Comparison of ENCODE assay signal across 1 cellular context in genomic region chr19:13835791-13836723, GRCh38.
TF ChIP-seq lines count a peak whose summit lies in the region.

No MANE protein-coding gene starts in this region.

TF ChIP-seq in HCT116, 20 proteins besides CTCF, POLR2A, EP300 and RAD21 (continued from another document):
- TF ChIP-seq TCF7L2 (IDR thresholded peaks at IDR 0.05; ENCODE audit: borderline replicate concordance, extremely low read depth, insufficient read depth, insufficient read length) (no peak), POLR2AphosphoS5 (IDR thresholded peaks at IDR 0.05; ENCODE audit: low read depth, low read length) (no peak)
